9 cellular contexts compared by ENCODE assay signal in genomic region chr17:79832211-79833109, GRCh38. TPM values are rescaled to one million over a fixed set of nuclear protein-coding genes. Genes with fewer than 3 reads are reported as not detected.
A peak's percentile ranks its signal among the peaks of the same experiment; 100 is the strongest.
DNase-seq lines count a peak whose midpoint lies in the region; ATAC-seq and TF ChIP-seq lines count a peak whose summit lies in the region.
"Had no signal": no experiment of that assay in that cellular context is flagged by ENCODE, and none has a peak within 500 bp of the region (broad histone marks: within the 10 kb centered on the region; RNA-seq: fewer than 3 reads in every experiment).

No MANE protein-coding gene starts in this region.

- peak overlapping the region; percentile 61 for H3K4me3 ChIP-seq in GM23338
- H3K4me3 ChIP-seq in right cardiac atrium (ENCODE audit: low read length), result peak overlapping the region; percentile 2
- peak overlapping the region in 1 of 2 donors; percentile 11 for H3K4me3 ChIP-seq in prostate gland

- 14% methylated on average over 73 of the region's 73 CpGs for WGBS in right cardiac atrium
- 36% methylated on average over 60 of the region's 73 CpGs for WGBS in prostate gland

- peak overlapping the region; percentile 47 for H3K4me3 Mint-ChIP-seq in GM23338
- H3K4me3 Mint-ChIP-seq in activated CD8-positive, alpha-beta T cell treated with anti-CD3 and anti-CD28 coated beads for 36 hours, result no peak overlapping the region

- H2AFZ ChIP-seq in GM23338, result peak overlapping the region; percentile 63; the same call in 1 of the 2 replicates

- H3K4me1 Mint-ChIP-seq in GM23338, result peaks cover 38% of the 10 kb centered on the region
- peaks cover 24% of the 10 kb centered on the region for H3K4me1 Mint-ChIP-seq in activated CD8-positive, alpha-beta T cell treated with anti-CD3 and anti-CD28 coated beads for 36 hours (ENCODE audit: low read depth)

- H3K4me1 ChIP-seq in GM23338 (ENCODE audit: insufficient read depth) (peaks cover 45% of the 10 kb centered on the region), right cardiac atrium (ENCODE audit: control insufficient read depth, insufficient read depth, low read length) (peaks cover 13% of the 10 kb centered on the region), prostate gland (replicated peaks) (peaks cover 38% of the 10 kb centered on the region)

- H3K27ac Mint-ChIP-seq in GM23338, result no peak overlapping the region
- H3K27ac Mint-ChIP-seq in activated CD8-positive, alpha-beta T cell treated with anti-CD3 and anti-CD28 coated beads for 36 hours, result no peak overlapping the region

- H3K36me3 ChIP-seq in GM23338 (ENCODE audit: insufficient read depth) (no peaks in the 10 kb centered on the region), prostate gland (peaks cover 0 to 10% of the 10 kb centered on the region in 2 donors)

- POLR2A ChIA-PET in activated CD8-positive, alpha-beta T cell treated with anti-CD3 and anti-CD28 coated beads for 36 hours (lab: Charles Lee), result interaction anchor here (0.6 to 1.2 kb wide), 3 partner anchors 18 to 1143 kb away, joined by 3 to 6 read pairs (median 3); no protein-coding TSS in a partner anchor

- H3K9me3 ChIP-seq in right cardiac atrium (ENCODE audit: control insufficient read depth, low read length) (no peaks in the 10 kb centered on the region), prostate gland (no peaks in the 10 kb centered on the region)

- H3K27ac ChIP-seq in GM23338 (ENCODE audit: low read depth) (no peak overlapping the region), right cardiac atrium (ENCODE audit: low read length) (peak overlapping the region; percentile 63), prostate gland (peak overlapping the region; percentile 80 to 88)

- peak; percentile 79 for DNase-seq in GM23338 (ENCODE audit: low spot score)
- peak; percentile 33 for DNase-seq in activated CD8-positive, alpha-beta T cell treated with anti-CD3 and anti-CD28 coated beads for 36 hours
- DNase-seq in right cardiac atrium, result peak in 2 of 3 donors; percentile 72 to 78
- DNase-seq in prostate gland (ENCODE audit: low spot score), result no peak
- DNase-seq in activated gamma-delta T cell treated with Interleukin-2 at 50 U/mL for 16 hours, result no peak
- DNase-seq in NCI-H1930 (lab: John Stamatoyannopoulos, UW), result no peak
- no peak for DNase-seq in pons (ENCODE audit: low spot score)
- no peak for DNase-seq in stimulated activated CD4-positive, alpha-beta T cell treated with anti-CD3 and anti-CD28 coated beads, Interleukin-12 subunit alpha, Interleukin-12 subunit beta, amount 100 ng/mL, for 4 hours
- DNase-seq: activated effector memory CD4-positive, alpha-beta T cell treated with Interleukin-2 at 50 U/mL for 16 hours had no signal

- H3F3A ChIP-seq in GM23338 (replicated peaks; ENCODE audit: low read depth), result peaks cover 22% of the 10 kb centered on the region; the same call in 1 of the 2 replicates

- no peaks in the 10 kb centered on the region for H3K9me2 ChIP-seq in GM23338 (ENCODE audit: insufficient read depth)

- H3K27me3 ChIP-seq in GM23338 (ENCODE audit: insufficient read depth), result peaks cover 98% of the 10 kb centered on the region
- H3K27me3 ChIP-seq in right cardiac atrium (ENCODE audit: control insufficient read depth, insufficient read depth), result no peaks in the 10 kb centered on the region
- no peaks in the 10 kb centered on the region for H3K27me3 ChIP-seq in prostate gland (replicated peaks; ENCODE audit: insufficient read depth)

- H3K27me3 Mint-ChIP-seq in GM23338 (ENCODE audit: insufficient read depth, low read depth, poor library complexity), result peaks cover 97% of the 10 kb centered on the region
- H3K27me3 Mint-ChIP-seq in activated CD8-positive, alpha-beta T cell treated with anti-CD3 and anti-CD28 coated beads for 36 hours, result no peaks in the 10 kb centered on the region

- intact Hi-C loops in activated CD8-positive, alpha-beta T cell treated with anti-CD3 and anti-CD28 coated beads for 36 hours (cut with micrococcal nuclease), result no loop called here
- intact Hi-C loops in right cardiac atrium (cut with DNase I), result no loop called here
- intact Hi-C loops in prostate gland (cut with DNase I), result no loop called here

- no peak for TF ChIP-seq CTCF in GM23338 (conservative IDR thresholded peaks at IDR 0.05; ENCODE audit: low read depth in 2 of 2)
- TF ChIP-seq CTCF in activated CD8-positive, alpha-beta T cell treated with anti-CD3 and anti-CD28 coated beads for 36 hours (IDR thresholded peaks at IDR 0.05), result no peak
- no peak for TF ChIP-seq CTCF in prostate gland (IDR thresholded peaks at IDR 0.05)

- CTCF ChIA-PET in activated CD8-positive, alpha-beta T cell treated with anti-CD3 and anti-CD28 coated beads for 36 hours (lab: Charles Lee), result interaction anchor here (0.8 to 1.6 kb wide), 4 partner anchors 10 to 91 kb away, joined by 3 to 4 read pairs (median 3); no protein-coding TSS in a partner anchor

- ATAC-seq in GM23338 (peak; percentile 1; the same call in 2 of the 3 replicates), right cardiac atrium (peak; percentile 19 to 23)
- ATAC-seq in activated CD8-positive, alpha-beta T cell treated with anti-CD3 and anti-CD28 coated beads for 36 hours, result peak; percentile 4

- peaks cover 4% of the 10 kb centered on the region; the same call in 2 of the 3 replicates for H3K36me3 Mint-ChIP-seq in GM23338 (ENCODE audit: low read depth)
- H3K36me3 Mint-ChIP-seq in activated CD8-positive, alpha-beta T cell treated with anti-CD3 and anti-CD28 coated beads for 36 hours (ENCODE audit: low read depth), result peaks cover 15% of the 10 kb centered on the region

- no peaks in the 10 kb centered on the region; the same call in 1 of the 2 replicates for H4K20me1 ChIP-seq in GM23338 (replicated peaks; ENCODE audit: insufficient read depth)

- H3K79me2 ChIP-seq in GM23338 (replicated peaks; ENCODE audit: insufficient read depth), result no peaks in the 10 kb centered on the region

- peak overlapping the region; percentile 99 for H3K4me2 ChIP-seq in GM23338

- TF ChIP-seq POLR2A in prostate gland (IDR thresholded peaks at IDR 0.05), result no peak

- H3K9me3 Mint-ChIP-seq in GM23338, result no peaks in the 10 kb centered on the region
- no peaks in the 10 kb centered on the region for H3K9me3 Mint-ChIP-seq in activated CD8-positive, alpha-beta T cell treated with anti-CD3 and anti-CD28 coated beads for 36 hours

TF ChIP-seq in GM23338, 12 proteins besides CTCF, POLR2A, EP300 and RAD21:
- TF ChIP-seq ETS1 (IDR thresholded peaks at IDR 0.05) (no peak), EZH2 (IDR thresholded peaks at IDR 0.05; ENCODE audit: low read depth, unreplicated experiment) (peak; percentile 61)

RNA-seq across cellular contexts. Expression of gene CBX4, which starts 6.8 kb away (rescaled TPM):
- total RNA-seq in GM23338 (2014; rRNA removed; shearing (Covaris generic)), result 4.6 and 5.7 TPM in 2 replicates
- 1.4 TPM in 2 replicates for polyA plus RNA-seq in GM23338 (2016; fragmentation: Nextera tagmentation; extraction: Ambion mirVana)
- 10 to 100 TPM; 23.9 to 28.0 TPM for total RNA-seq in activated CD8-positive, alpha-beta T cell treated with anti-CD3 and anti-CD28 coated beads for 36 hours
- total RNA-seq in right cardiac atrium, result 10 to 100 TPM; 26.9 to 32.6 (median 30.3) TPM
- polyA plus RNA-seq in right cardiac atrium, result 19.8 TPM
- 10 to 100 TPM; 28.0 to 28.5 TPM for total RNA-seq in prostate gland

RNA-seq across cellular contexts. Expression of gene CBX8, which starts 35.6 kb away (rescaled TPM):
- total RNA-seq in GM23338 (2014; rRNA removed; shearing (Covaris generic)), result 0.16 and 1.0 TPM in 2 replicates
- 1.1 and 1.3 TPM in 2 replicates for polyA plus RNA-seq in GM23338 (2016; fragmentation: Nextera tagmentation; extraction: Ambion mirVana)
- 1 to 10 TPM; 7.0 to 9.4 TPM for total RNA-seq in activated CD8-positive, alpha-beta T cell treated with anti-CD3 and anti-CD28 coated beads for 36 hours
- total RNA-seq in right cardiac atrium, result 1 to 10 TPM; 2.4 to 7.3 (median 5.5) TPM
- polyA plus RNA-seq in right cardiac atrium, result 3.8 TPM
- 1 to 10 TPM; 4.7 to 4.8 TPM for total RNA-seq in prostate gland

RNA-seq across cellular contexts. Expression of gene CBX2, which starts 54.5 kb away (rescaled TPM):
- 91.1 and 114 TPM in 2 replicates for total RNA-seq in GM23338 (2014; rRNA removed; shearing (Covaris generic))
- 26.6 and 29.2 TPM in 2 replicates for polyA plus RNA-seq in GM23338 (2016; fragmentation: Nextera tagmentation; extraction: Ambion mirVana)
- total RNA-seq in activated CD8-positive, alpha-beta T cell treated with anti-CD3 and anti-CD28 coated beads for 36 hours, result 1 to 10 TPM; 8.0 to 9.7 TPM
- total RNA-seq in right cardiac atrium, result 1 to 10 TPM; 1.5 to 3.5 (median 2.4) TPM
- polyA plus RNA-seq in right cardiac atrium, result 2.4 TPM
- 10 to 100 TPM in 1 of 2 donors, 1 to 10 TPM in 1; 2.0 to 17.0 TPM for total RNA-seq in prostate gland

Comparison
In these comparisons a context has a peak if more than half of its experiments do, and no peak if none do; other contexts are left out.
1. DNase-seq: peak in GM23338 (single experiment), activated CD8-positive, alpha-beta T cell treated with anti-CD3 and anti-CD28 coated beads for 36 hours (single experiment) and right cardiac atrium (2 of 3); none in prostate gland (single experiment), activated gamma-delta T cell treated with Interleukin-2 at 50 U/mL for 16 hours (single experiment), NCI-H1930 (0 of 2), pons (single experiment) and stimulated activated CD4-positive, alpha-beta T cell treated with anti-CD3 and anti-CD28 coated beads, Interleukin-12 subunit alpha, Interleukin-12 subunit beta, amount 100 ng/mL, for 4 hours (single experiment).
2. Peak in every context shown above with its lines, with median percentiles within 50 percentile points of each other: ATAC-seq.